22 cellular contexts compared by ENCODE assay signal in genomic region chr3:21634112-21634511, GRCh38.
DNase-seq lines count a peak whose midpoint lies in the region; ATAC-seq, FAIRE-seq and TF ChIP-seq lines count a peak whose summit lies in the region.
"Had no signal": no experiment of that assay in that cellular context is flagged by ENCODE, and none has a peak within 500 bp of the region (broad histone marks: within the 10 kb centered on the region; RNA-seq: fewer than 3 reads in every experiment).

No MANE protein-coding gene starts in this region.

- WGBS in H1 (ENCODE audit: extremely low coverage in 1 of 2, insufficient coverage in 1 of 2, insufficient read length in 1 of 2, insufficient replicate concordance in 2 of 2, low coverage in 1 of 2, low lambda C conversion rate in 2 of 2, missing lambda C conversion rate in 1 of 2), 2 experiments = 86% methylated on average over 1 of the region's 1 CpG; no CpG with 5 or more reads in 1 of the 2 experiments

- no peaks in the 10 kb centered on the region for H3F3A ChIP-seq in GM23338 (replicated peaks; ENCODE audit: low read depth)

- H4K5ac ChIP-seq in H1 (ENCODE audit: insufficient read length, low read depth, low read length) = no peak overlapping the region

- H3K9me3 ChIP-seq in H1 (ENCODE audit: insufficient read depth in 2 of 2, low read depth in 1 of 2, low read length in 1 of 2) = no peaks in the 10 kb centered on the region
- H3K9me3 ChIP-seq: Caco-2 had no signal

- H2AFZ ChIP-seq in GM23338 = no peak overlapping the region
- no peak overlapping the region for H2AFZ ChIP-seq in H1 (ENCODE audit: low read length)

- peaks cover 5% of the 10 kb centered on the region; the same call in 1 of the 2 replicates for H3K4me1 ChIP-seq in GM23338 (ENCODE audit: insufficient read depth)
- peaks cover 0 to 3% (median 0%) of the 10 kb centered on the region in 4 experiments; a peak in 1 of 7 replicates for H3K4me1 ChIP-seq in H1 (replicated peaks in 1 of 4; ENCODE audit: control insufficient read depth in 3 of 4, insufficient read depth in 4 of 4, low read length in 3 of 4)
- H3K4me1 ChIP-seq: BLaER1 treated with 17β-estradiol and CSF1 and Interleukin-3, amounts not matched to agents 10 nM and 100 nM; Caco-2 had no signal

- no peaks in the 10 kb centered on the region for H3K27me3 ChIP-seq in GM23338 (ENCODE audit: insufficient read depth)
- H3K27me3 ChIP-seq in H1 (replicated peaks in 1 of 4; ENCODE audit: control insufficient read depth in 3 of 4, extremely low read depth in 1 of 4, insufficient read depth in 3 of 4, low read length in 3 of 4) = no peaks in the 10 kb centered on the region
- H3K27me3 ChIP-seq: BLaER1 treated with 17β-estradiol and CSF1 and Interleukin-3, amounts not matched to agents 10 nM and 100 nM had no signal

- H3K36me3 ChIP-seq in GM23338 (ENCODE audit: insufficient read depth) = no peaks in the 10 kb centered on the region
- no peaks in the 10 kb centered on the region for H3K36me3 ChIP-seq in H1 (ENCODE audit: control insufficient read depth in 2 of 4, insufficient read depth in 4 of 4, low read length in 3 of 4)

- H3K4me3 Mint-ChIP-seq in GM23338 (no peak overlapping the region), WTC11 (no peak overlapping the region)
- no peak overlapping the region for H3K4me3 Mint-ChIP-seq in activated CD8-positive, alpha-beta memory T cell treated with anti-CD3 and anti-CD28 coated beads, Interleukin-2, amount 10 ng/mL, durations not matched to agents 7 days and 5 days
- H3K4me3 Mint-ChIP-seq: CD4-positive, alpha-beta T cell; CD8-positive, alpha-beta T cell had no signal

- H3K4me2 ChIP-seq in GM23338 (no peak overlapping the region), H1 (ENCODE audit: insufficient read depth in 1 of 2, low read depth in 2 of 2, low read length in 2 of 2) (no peak overlapping the region)
- H3K4me2 ChIP-seq: BLaER1 treated with 17β-estradiol and CSF1 and Interleukin-3, amounts not matched to agents 10 nM and 100 nM had no signal

- H2BK15ac ChIP-seq in H1 (ENCODE audit: low read length) = no peak overlapping the region

- no peak for FAIRE-seq in H1 (lab: Jason Lieb, UNC)
- FAIRE-seq: A204.1, D721Med, GM12892, GM18507, GM19239 had no signal

- H3K9me3 Mint-ChIP-seq in GM23338 (no peaks in the 10 kb centered on the region), WTC11 (0 out of 2 replicates have a peak, but pooled peaks cover 8% of the 10 kb centered on the region)
- H3K9me3 Mint-ChIP-seq in activated CD8-positive, alpha-beta memory T cell treated with anti-CD3 and anti-CD28 coated beads, Interleukin-2, amount 10 ng/mL, durations not matched to agents 7 days and 5 days (ENCODE audit: low read depth) = peaks cover 4% of the 10 kb centered on the region

- 0 out of 2 replicates have a peak overlapping the region, but pooled peaks have one; percentile 59 for H2AK5ac ChIP-seq in H1 (ENCODE audit: low read depth, low read length)

- TF ChIP-seq EP300 in H1 (IDR thresholded peaks at IDR 0.05; ENCODE audit: borderline replicate concordance in 1 of 2, low read depth in 2 of 2, low read length in 2 of 2) = no peak

- H3K23ac ChIP-seq in H1 (ENCODE audit: insufficient read length) = no peak overlapping the region

- H3K27ac Mint-ChIP-seq in GM23338 = peak overlapping the region; percentile 65
- peak overlapping the region; percentile 43; the same call in 1 of the 2 replicates for H3K27ac Mint-ChIP-seq in WTC11
- H3K27ac Mint-ChIP-seq in activated CD8-positive, alpha-beta memory T cell treated with anti-CD3 and anti-CD28 coated beads, Interleukin-2, amount 10 ng/mL, durations not matched to agents 7 days and 5 days = no peak overlapping the region
- H3K27ac Mint-ChIP-seq: CD4-positive, alpha-beta T cell; CD8-positive, alpha-beta T cell had no signal

- no peak for TF ChIP-seq POLR2A in H1 (IDR thresholded peaks at IDR 0.05; ENCODE audit: control extremely low read depth in 1 of 2, low read depth in 2 of 2, low read length in 2 of 2)

- no peak overlapping the region for H3K4me3 ChIP-seq in GM23338
- H3K4me3 ChIP-seq in H1 (ENCODE audit: extremely low read depth in 1 of 4, insufficient read depth in 2 of 4, low read depth in 3 of 4, low read length in 4 of 4) = no peak overlapping the region
- H3K4me3 ChIP-seq: BLaER1 treated with 17β-estradiol and CSF1 and Interleukin-3, amounts not matched to agents 10 nM and 100 nM had no signal

- no peaks in the 10 kb centered on the region for H3K79me1 ChIP-seq in H1 (ENCODE audit: low read depth, low read length)

- H3K56ac ChIP-seq in H1 (replicated peaks; ENCODE audit: insufficient read length, low read depth, low read length) = no peak overlapping the region

- H3K27me3 Mint-ChIP-seq in GM23338 (ENCODE audit: insufficient read depth, low read depth, poor library complexity) (peaks cover 3% of the 10 kb centered on the region), WTC11 (ENCODE audit: low read depth) (no peaks in the 10 kb centered on the region)
- no peaks in the 10 kb centered on the region for H3K27me3 Mint-ChIP-seq in activated CD8-positive, alpha-beta memory T cell treated with anti-CD3 and anti-CD28 coated beads, Interleukin-2, amount 10 ng/mL, durations not matched to agents 7 days and 5 days
- H3K27me3 Mint-ChIP-seq: CD4-positive, alpha-beta T cell had no signal

- H3K9ac ChIP-seq in H1 (replicated peaks in 1 of 4; ENCODE audit: extremely low read depth in 1 of 4, low read depth in 3 of 4, low read length in 3 of 4) = no peak overlapping the region
- H3K9ac ChIP-seq: BLaER1 treated with 17β-estradiol and CSF1 and Interleukin-3, amounts not matched to agents 10 nM and 100 nM had no signal

- no peak overlapping the region for H3K18ac ChIP-seq in H1 (ENCODE audit: extremely low read depth, low read length)

- H4K91ac ChIP-seq in H1 (replicated peaks; ENCODE audit: insufficient read length, low read length) = no peak overlapping the region

- H3K36me3 Mint-ChIP-seq in GM23338 (ENCODE audit: low read depth) (no peaks in the 10 kb centered on the region), WTC11 (no peaks in the 10 kb centered on the region)
- no peaks in the 10 kb centered on the region for H3K36me3 Mint-ChIP-seq in activated CD8-positive, alpha-beta memory T cell treated with anti-CD3 and anti-CD28 coated beads, Interleukin-2, amount 10 ng/mL, durations not matched to agents 7 days and 5 days
- H3K36me3 Mint-ChIP-seq: CD8-positive, alpha-beta T cell had no signal

- no peak overlapping the region for H2BK120ac ChIP-seq in H1 (replicated peaks; ENCODE audit: low read depth, low read length)

- no peaks in the 10 kb centered on the region for H3K23me2 ChIP-seq in H1 (ENCODE audit: low read depth, low read length)

- H3K4me1 Mint-ChIP-seq in GM23338 (peaks cover 12% of the 10 kb centered on the region; the same call in 2 of the 3 replicates), WTC11 (peaks cover 27% of the 10 kb centered on the region)
- no peaks in the 10 kb centered on the region for H3K4me1 Mint-ChIP-seq in activated CD8-positive, alpha-beta memory T cell treated with anti-CD3 and anti-CD28 coated beads, Interleukin-2, amount 10 ng/mL, durations not matched to agents 7 days and 5 days

- POLR2A ChIA-PET in WTC11 (lab: Charles Lee) = no interaction called here
- POLR2A ChIA-PET in H1 (lab: Charles Lee; ENCODE audit: partially characterized antibody) = no interaction called here

- no peak overlapping the region for H2BK5ac ChIP-seq in H1 (ENCODE audit: low read depth, low read length)

- no peaks in the 10 kb centered on the region for H3K9me2 ChIP-seq in GM23338 (ENCODE audit: insufficient read depth)

- H3K4ac ChIP-seq in H1 (replicated peaks; ENCODE audit: insufficient read length, low read depth, low read length) = no peak overlapping the region

- TF ChIP-seq CTCF in GM23338 (conservative IDR thresholded peaks at IDR 0.05; ENCODE audit: low read depth in 2 of 2) (no peak), WTC11 (IDR thresholded peaks at IDR 0.05) (no peak), H1 (IDR thresholded peaks at IDR 0.05; ENCODE audit: control extremely low read depth in 1 of 3, insufficient read depth in 1 of 3, low read depth in 1 of 3, low read length in 3 of 3) (no peak)

- H4K20me1 ChIP-seq in GM23338 (replicated peaks; ENCODE audit: insufficient read depth) (no peaks in the 10 kb centered on the region), H1 (replicated peaks in 1 of 2; ENCODE audit: control insufficient read depth in 1 of 2, insufficient read depth in 2 of 2, low read length in 2 of 2) (no peaks in the 10 kb centered on the region)
- H4K20me1 ChIP-seq: BLaER1 treated with 17β-estradiol and CSF1 and Interleukin-3, amounts not matched to agents 10 nM and 100 nM had no signal

- TF ChIP-seq RAD21 in H1 (IDR thresholded peaks at IDR 0.05 in 1 of 2, conservative IDR thresholded peaks at IDR 0.05 in 1 of 2; ENCODE audit: low read depth in 2 of 2, low read length in 2 of 2) = no peak

- H2BK20ac ChIP-seq in H1 (ENCODE audit: low read length) = no peak overlapping the region

- no peaks in the 10 kb centered on the region for H3K79me2 ChIP-seq in GM23338 (replicated peaks; ENCODE audit: insufficient read depth)
- H3K79me2 ChIP-seq in H1 (ENCODE audit: control insufficient read depth in 1 of 2, insufficient read depth in 2 of 2, low read length in 2 of 2) = no peaks in the 10 kb centered on the region

- no peak overlapping the region for H2BK12ac ChIP-seq in H1 (ENCODE audit: low read depth, low read length)

- ATAC-seq in GM23338 (no peak), WTC11 (no peak), GM18519 (IDR thresholded peaks at IDR 0.05; ENCODE audit: low FRiP score, unreplicated experiment) (no peak)
- ATAC-seq in activated CD8-positive, alpha-beta memory T cell treated with anti-CD3 and anti-CD28 coated beads, Interleukin-2, amount 10 ng/mL, durations not matched to agents 7 days and 5 days = no peak
- ATAC-seq in activated CD4-positive, CD25-positive, alpha-beta regulatory T cell treated with anti-CD3 and anti-CD28 coated beads, Interleukin-2, amount 50 U/mL, for 24 hours = no peak
- ATAC-seq: CD8-positive, alpha-beta T cell had no signal

- CTCF ChIA-PET in WTC11 (lab: Charles Lee) = no interaction called here
- CTCF ChIA-PET in H1 (lab: Charles Lee; ENCODE audit: partially characterized antibody) = no interaction called here
- CTCF ChIA-PET in activated CD8-positive, alpha-beta memory T cell treated with anti-CD3 and anti-CD28 coated beads, Interleukin-2, amount 10 ng/mL, durations not matched to agents 7 days and 5 days (lab: Charles Lee) = no interaction called here

- H3K27ac ChIP-seq in GM23338 (ENCODE audit: low read depth) (no peak overlapping the region), H1 (ENCODE audit: low read depth, low read length) (no peak overlapping the region)
- H3K27ac ChIP-seq: BLaER1 treated with 17β-estradiol and CSF1 and Interleukin-3, amounts not matched to agents 10 nM and 100 nM; C4-2B had no signal

- DNase-seq in GM23338 (ENCODE audit: low spot score) = no peak
- DNase-seq in WTC11 (ENCODE audit: low spot score) = no peak
- DNase-seq in H1 (ENCODE audit: low read depth in 1 of 2, low spot score in 2 of 2) = no peak
- no peak for DNase-seq in activated CD8-positive, alpha-beta memory T cell treated with anti-CD3 and anti-CD28 coated beads, Interleukin-2, amount 10 ng/mL, durations not matched to agents 7 days and 5 days
- DNase-seq in HUDEP-2 (lab: John Stamatoyannopoulos, UW; ENCODE audit: unreplicated experiment in 76 of 76) = no peak
- DNase-seq: 8988T; ACHN; Caco-2; Calu3; CD4-positive, alpha-beta T cell; CD8-positive, alpha-beta T cell; DMS79 treated with DMSO at 0.1 percent for 48 hours; GF-D8 had no signal

- no peak overlapping the region for H4K8ac ChIP-seq in H1 (ENCODE audit: extremely low read depth, insufficient read depth, low read length)

- H3K14ac ChIP-seq in H1 (ENCODE audit: insufficient read length) = no peak overlapping the region
